Comparison of ENCODE assay signal across 9 cellular contexts in genomic region chr4:123599920-123600394, GRCh38.
DNase-seq lines count a peak whose midpoint lies in the region; ATAC-seq and TF ChIP-seq lines count a peak whose summit lies in the region.
"Had no signal": no experiment of that assay in that cellular context is flagged by ENCODE, and none has a peak within 500 bp of the region (broad histone marks: within the 10 kb centered on the region; RNA-seq: fewer than 3 reads in every experiment).

No MANE protein-coding gene starts in this region.

- no peaks in the 10 kb centered on the region for H3K27me3 Mint-ChIP-seq in activated naive CD8-positive, alpha-beta T cell treated with anti-CD3 and anti-CD28 coated beads, Interleukin-2, amount 10 ng/mL, durations not matched to agents 7 days and 5 days

- H3K27ac Mint-ChIP-seq in activated naive CD8-positive, alpha-beta T cell treated with anti-CD3 and anti-CD28 coated beads, Interleukin-2, amount 10 ng/mL, durations not matched to agents 7 days and 5 days, result peak overlapping the region; percentile 90

- no peak for TF ChIP-seq POLR2A in Peyer's patch (IDR thresholded peaks at IDR 0.05)

- no peaks in the 10 kb centered on the region for H3K36me3 ChIP-seq in BE2C
- H3K36me3 ChIP-seq in Peyer's patch, result no peaks in the 10 kb centered on the region
- H3K36me3 ChIP-seq in hepatocyte (replicated peaks; ENCODE audit: insufficient read depth, low read depth), result no peaks in the 10 kb centered on the region

- H3K27ac ChIP-seq in Peyer's patch, result peak overlapping the region; percentile 46 to 76 (median 72)
- peak overlapping the region; percentile 46 for H3K27ac ChIP-seq in hepatocyte

- intact Hi-C loops in sciatic nerve (cut with DNase I), result no loop called here

- POLR2A ChIA-PET in activated naive CD8-positive, alpha-beta T cell treated with anti-CD3 and anti-CD28 coated beads, Interleukin-2, amount 10 ng/mL, durations not matched to agents 7 days and 5 days (lab: Charles Lee), result interaction anchor here (0.6 to 1.4 kb wide), 3 partner anchors 17 to 665 kb away, joined by 3 to 4 read pairs (median 4); no protein-coding TSS in a partner anchor

- 33% methylated on average over 2 of the region's 2 CpGs for WGBS in hepatocyte (ENCODE audit: low lambda C conversion rate, missing lambda C conversion rate)

- peak overlapping the region; percentile 37 for H3K4me2 ChIP-seq in hepatocyte

- H3K9me3 ChIP-seq in BE2C (no peaks in the 10 kb centered on the region), Peyer's patch (no peaks in the 10 kb centered on the region), hepatocyte (ENCODE audit: low read depth) (no peaks in the 10 kb centered on the region)

- H3K4me1 Mint-ChIP-seq in activated naive CD8-positive, alpha-beta T cell treated with anti-CD3 and anti-CD28 coated beads, Interleukin-2, amount 10 ng/mL, durations not matched to agents 7 days and 5 days, result peaks cover 57% of the 10 kb centered on the region

- no peaks in the 10 kb centered on the region for H3K79me2 ChIP-seq in hepatocyte

- no peak overlapping the region for H3K4me3 ChIP-seq in BE2C (ENCODE audit: low read depth, low read length)
- H3K4me3 ChIP-seq in Peyer's patch, result no peak overlapping the region
- H3K4me3 ChIP-seq in hepatocyte, result no peak overlapping the region

- no peaks in the 10 kb centered on the region for H3K9me2 ChIP-seq in hepatocyte (replicated peaks; ENCODE audit: insufficient read depth)

- H3K27me3 ChIP-seq in BE2C (no peaks in the 10 kb centered on the region), Peyer's patch (no peaks in the 10 kb centered on the region), hepatocyte (no peaks in the 10 kb centered on the region)

- DNase-seq in BE2C (peak; percentile 11), Peyer's patch (peak; percentile 73 to 92 (median 87)), hepatocyte (ENCODE audit: low spot score) (peak; percentile 58), sciatic nerve (ENCODE audit: low spot score) (peak; percentile 80), NCI-H1694 treated with DMSO at 0.1 percent for 48 hours (lab: John Stamatoyannopoulos, UW) (no peak)
- DNase-seq in activated naive CD8-positive, alpha-beta T cell treated with anti-CD3 and anti-CD28 coated beads, Interleukin-2, amount 10 ng/mL, durations not matched to agents 7 days and 5 days, result peak; percentile 60

- peaks cover 5% of the 10 kb centered on the region for H3K9me3 Mint-ChIP-seq in activated naive CD8-positive, alpha-beta T cell treated with anti-CD3 and anti-CD28 coated beads, Interleukin-2, amount 10 ng/mL, durations not matched to agents 7 days and 5 days

- no peaks in the 10 kb centered on the region for H4K20me1 ChIP-seq in hepatocyte (ENCODE audit: insufficient read depth, poor library complexity, severe bottlenecking)

- H3K4me3 Mint-ChIP-seq in activated naive CD8-positive, alpha-beta T cell treated with anti-CD3 and anti-CD28 coated beads, Interleukin-2, amount 10 ng/mL, durations not matched to agents 7 days and 5 days, result peak overlapping the region; percentile 69

- no peak overlapping the region for H2AFZ ChIP-seq in hepatocyte

- TF ChIP-seq CTCF in BE2C (IDR thresholded peaks at IDR 0.05; ENCODE audit: low read depth, low read length), result no peak
- TF ChIP-seq CTCF in Peyer's patch (IDR thresholded peaks at IDR 0.05), result no peak
- TF ChIP-seq CTCF in hepatocyte (IDR thresholded peaks at IDR 0.05; ENCODE audit: poor library complexity), result no peak

- no peaks in the 10 kb centered on the region for H3K4me1 ChIP-seq in BE2C
- peaks cover 3 to 49% (median 14%) of the 10 kb centered on the region in 4 donors for H3K4me1 ChIP-seq in Peyer's patch
- peaks cover 17% of the 10 kb centered on the region for H3K4me1 ChIP-seq in hepatocyte (ENCODE audit: insufficient read depth)

- H3K36me3 Mint-ChIP-seq in activated naive CD8-positive, alpha-beta T cell treated with anti-CD3 and anti-CD28 coated beads, Interleukin-2, amount 10 ng/mL, durations not matched to agents 7 days and 5 days, result peaks cover 20% of the 10 kb centered on the region

- ATAC-seq in GM19023 (IDR thresholded peaks at IDR 0.05; ENCODE audit: unreplicated experiment) (peak; percentile 100), HG03135 (IDR thresholded peaks at IDR 0.05; ENCODE audit: unreplicated experiment) (peak; percentile 100), sciatic nerve (peak; percentile 91)
- ATAC-seq in activated naive CD8-positive, alpha-beta T cell treated with anti-CD3 and anti-CD28 coated beads, Interleukin-2, amount 10 ng/mL, durations not matched to agents 7 days and 5 days (ENCODE audit: low read depth), result peak; percentile 99
- ATAC-seq: HCT116 had no signal
